Comparison of ENCODE assay signal across 1 cellular context in the genomic region with DNA sequence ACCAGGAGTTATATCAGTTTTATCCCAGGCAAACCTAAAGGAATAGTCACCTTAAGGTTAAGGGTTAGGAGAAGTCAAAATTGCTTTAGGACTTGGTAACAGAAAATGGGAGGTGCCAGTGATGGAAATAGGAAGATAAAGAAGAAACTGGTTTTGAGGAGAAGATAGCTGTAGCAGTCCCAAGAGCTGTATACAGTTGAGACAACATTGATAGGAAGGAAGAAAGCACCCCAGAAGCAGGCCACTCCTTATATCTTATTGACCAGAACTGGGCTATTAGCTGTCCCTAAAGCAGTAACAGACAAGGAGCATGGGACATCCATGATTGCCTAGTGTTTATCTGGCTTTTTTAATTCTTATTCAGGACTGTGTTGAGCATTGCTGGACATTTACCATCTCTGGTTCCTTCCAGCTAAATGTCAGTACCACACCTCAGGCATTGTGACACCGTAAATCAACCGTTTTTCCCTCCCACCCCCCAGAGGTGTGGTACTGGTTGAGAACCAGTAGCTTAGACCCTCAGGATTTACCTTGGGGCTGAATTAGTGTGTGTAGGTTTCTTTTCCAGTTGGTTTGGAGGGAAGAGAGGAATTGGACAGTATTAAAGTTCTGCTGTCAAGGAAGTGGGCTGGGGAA.
TF ChIP-seq lines count a peak whose summit lies in the region.

No MANE protein-coding gene starts in this region.

TF ChIP-seq in H1, 55 proteins besides CTCF, POLR2A, EP300 and RAD21:
- TF ChIP-seq SIN3A (conservative IDR thresholded peaks at IDR 0.05 in 1 of 2, IDR thresholded peaks at IDR 0.05 in 1 of 2; ENCODE audit: low read depth in 1 of 2, low read length in 2 of 2): no peak
- no peak for TF ChIP-seq HDAC6 (IDR thresholded peaks at IDR 0.05; ENCODE audit: low read depth, low read length)
- TF ChIP-seq RFX5 (IDR thresholded peaks at IDR 0.05; ENCODE audit: borderline replicate concordance, low read depth, low read length): no peak
- no peak for TF ChIP-seq POU5F1 (IDR thresholded peaks at IDR 0.05; ENCODE audit: low read depth, low read length)
- TF ChIP-seq SAP30 (IDR thresholded peaks at IDR 0.05; ENCODE audit: insufficient read depth, insufficient replicate concordance, low read length): no peak
- TF ChIP-seq CHD1 (IDR thresholded peaks at IDR 0.05; ENCODE audit: low read depth, low read length): no peak
- no peak for TF ChIP-seq EGR1 (IDR thresholded peaks at IDR 0.05; ENCODE audit: borderline replicate concordance, low read depth, low read length)
- no peak for TF ChIP-seq BACH1 (IDR thresholded peaks at IDR 0.05; ENCODE audit: low read length)
- TF ChIP-seq, protein P1, sequence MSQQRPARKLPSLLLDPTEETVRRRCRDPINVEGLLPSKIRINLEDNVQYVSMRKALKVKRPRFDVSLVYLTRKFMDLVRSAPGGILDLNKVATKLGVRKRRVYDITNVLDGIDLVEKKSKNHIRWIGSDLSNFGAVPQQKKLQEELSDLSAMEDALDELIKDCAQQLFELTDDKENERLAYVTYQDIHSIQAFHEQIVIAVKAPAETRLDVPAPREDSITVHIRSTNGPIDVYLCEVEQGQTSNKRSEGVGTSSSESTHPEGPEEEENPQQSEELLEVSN (IDR thresholded peaks at IDR 0.05): no peak
- TF ChIP-seq EZH2 (IDR thresholded peaks at IDR 0.05; ENCODE audit: low read depth, low read length, severe bottlenecking): no peak
- TF ChIP-seq KDM4A (IDR thresholded peaks at IDR 0.05; ENCODE audit: low read depth, low read length, severe bottlenecking): no peak
- TF ChIP-seq NRF1 (IDR thresholded peaks at IDR 0.05; ENCODE audit: low read depth, low read length): no peak
- no peak for TF ChIP-seq ATF3 (IDR thresholded peaks at IDR 0.05; ENCODE audit: insufficient read depth, low read depth, low read length)
- TF ChIP-seq, protein P2, sequence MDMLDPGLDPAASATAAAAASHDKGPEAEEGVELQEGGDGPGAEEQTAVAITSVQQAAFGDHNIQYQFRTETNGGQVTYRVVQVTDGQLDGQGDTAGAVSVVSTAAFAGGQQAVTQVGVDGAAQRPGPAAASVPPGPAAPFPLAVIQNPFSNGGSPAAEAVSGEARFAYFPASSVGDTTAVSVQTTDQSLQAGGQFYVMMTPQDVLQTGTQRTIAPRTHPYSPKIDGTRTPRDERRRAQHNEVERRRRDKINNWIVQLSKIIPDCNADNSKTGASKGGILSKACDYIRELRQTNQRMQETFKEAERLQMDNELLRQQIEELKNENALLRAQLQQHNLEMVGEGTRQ (IDR thresholded peaks at IDR 0.05; ENCODE audit: low read length): no peak
- TF ChIP-seq SIX5 (IDR thresholded peaks at IDR 0.05; ENCODE audit: low read depth, low read length): no peak
